ENCODE assay signal across 9 cellular contexts in genomic region chr7:5689716-5690115, GRCh38.
DNase-seq lines count a peak whose midpoint lies in the region; ATAC-seq and TF ChIP-seq lines count a peak whose summit lies in the region.
"Had no signal": no experiment of that assay in that cellular context is flagged by ENCODE, and none has a peak within 500 bp of the region (broad histone marks: within the 10 kb centered on the region; RNA-seq: fewer than 3 reads in every experiment).

No MANE protein-coding gene starts in this region.

- H3K36me3 ChIP-seq in gastroesophageal sphincter (peaks cover 0 to 7% of the 10 kb centered on the region in 2 donors), stomach smooth muscle (ENCODE audit: control insufficient read depth in 2 of 2, insufficient read depth in 2 of 2, low read length in 2 of 2) (peaks cover 0 to 3% of the 10 kb centered on the region in 2 donors)

- peak overlapping the region; percentile 93 to 100 (median 96) for H3K27ac ChIP-seq in gastroesophageal sphincter
- H3K27ac ChIP-seq in stomach smooth muscle (ENCODE audit: low read length), result peak overlapping the region; percentile 100
- H3K27ac ChIP-seq: epithelial cell of prostate had no signal

- H3K27me3 ChIP-seq in gastroesophageal sphincter (no peaks in the 10 kb centered on the region), stomach smooth muscle (ENCODE audit: control insufficient read depth in 1 of 2, insufficient read depth in 2 of 2, low read length in 2 of 2) (no peaks in the 10 kb centered on the region)

- no peak for DNase-seq in activated CD4-positive, alpha-beta memory T cell treated with anti-CD3 and anti-CD28 coated beads for 36 hours
- DNase-seq in activated CD4-positive, alpha-beta memory T cell treated with anti-CD3 and anti-CD28 coated beads, Interleukin-2, amount 10 ng/mL, durations not matched to agents 7 days and 5 days, result no peak
- no peak for DNase-seq in activated T-helper 1 cell treated with anti-CD3 and anti-CD28 coated beads, Interleukin-12 subunit alpha, Interleukin-12 subunit beta, Interleukin-2, Interleukin-4 antibody, amounts not matched to agents 30 ng/mL and 10 ng/mL and 1 ng/mL, durations not matched to agents 14 hours and 24 hours and 36 hours (ENCODE audit: low spot score)
- no peak for DNase-seq in hypothalamus (lab: John Stamatoyannopoulos, UW)
- no peak for DNase-seq in kidney glomerular epithelial cell (lab: John Stamatoyannopoulos, UW)
- no peak for DNase-seq in DMS153 treated with DMSO at 0.1 percent for 48 hours (lab: John Stamatoyannopoulos, UW; ENCODE audit: unreplicated experiment)

- H3K27ac Mint-ChIP-seq in activated CD4-positive, alpha-beta memory T cell treated with anti-CD3 and anti-CD28 coated beads for 36 hours, result peak overlapping the region; percentile 76
- no peak overlapping the region for H3K27ac Mint-ChIP-seq in activated CD4-positive, alpha-beta memory T cell treated with anti-CD3 and anti-CD28 coated beads, Interleukin-2, amount 10 ng/mL, durations not matched to agents 7 days and 5 days
- peak overlapping the region; percentile 83 for H3K27ac Mint-ChIP-seq in activated T-helper 1 cell treated with anti-CD3 and anti-CD28 coated beads, Interleukin-12 subunit alpha, Interleukin-12 subunit beta, Interleukin-2, Interleukin-4 antibody, amounts not matched to agents 30 ng/mL and 10 ng/mL and 1 ng/mL, durations not matched to agents 14 hours and 24 hours and 36 hours

- peaks cover 48% of the 10 kb centered on the region for H3K36me3 Mint-ChIP-seq in activated CD4-positive, alpha-beta memory T cell treated with anti-CD3 and anti-CD28 coated beads for 36 hours
- peaks cover 39% of the 10 kb centered on the region for H3K36me3 Mint-ChIP-seq in activated CD4-positive, alpha-beta memory T cell treated with anti-CD3 and anti-CD28 coated beads, Interleukin-2, amount 10 ng/mL, durations not matched to agents 7 days and 5 days (ENCODE audit: low read depth)
- peaks cover 44% of the 10 kb centered on the region for H3K36me3 Mint-ChIP-seq in activated T-helper 1 cell treated with anti-CD3 and anti-CD28 coated beads, Interleukin-12 subunit alpha, Interleukin-12 subunit beta, Interleukin-2, Interleukin-4 antibody, amounts not matched to agents 30 ng/mL and 10 ng/mL and 1 ng/mL, durations not matched to agents 14 hours and 24 hours and 36 hours (ENCODE audit: low read depth)

- intact Hi-C loops in activated CD4-positive, alpha-beta memory T cell treated with anti-CD3 and anti-CD28 coated beads for 36 hours (cut with micrococcal nuclease), result loop anchor here (1.0 kb wide), 1 partner anchor 12 kb away; no protein-coding TSS in a partner anchor
- intact Hi-C loops in activated T-helper 1 cell treated with anti-CD3 and anti-CD28 coated beads, Interleukin-12 subunit alpha, Interleukin-12 subunit beta, Interleukin-2, Interleukin-4 antibody, amounts not matched to agents 30 ng/mL and 10 ng/mL and 1 ng/mL, durations not matched to agents 14 hours and 24 hours and 36 hours (cut with micrococcal nuclease), result loop anchor here (1.0 kb wide), 2 partner anchors 12 to 47 kb away; no protein-coding TSS in a partner anchor

- H3K4me3 ChIP-seq in gastroesophageal sphincter, result no peak overlapping the region
- H3K4me3 ChIP-seq in stomach smooth muscle (ENCODE audit: low read length in 2 of 2), result no peak overlapping the region

- no peak for TF ChIP-seq CTCF in gastroesophageal sphincter (IDR thresholded peaks at IDR 0.05)

- peak overlapping the region in 1 of 2 donors; percentile 74 for H3K9ac ChIP-seq in stomach smooth muscle (ENCODE audit: low read length in 2 of 2)

- H3K9me3 Mint-ChIP-seq in activated CD4-positive, alpha-beta memory T cell treated with anti-CD3 and anti-CD28 coated beads for 36 hours, result no peaks in the 10 kb centered on the region
- no peaks in the 10 kb centered on the region for H3K9me3 Mint-ChIP-seq in activated CD4-positive, alpha-beta memory T cell treated with anti-CD3 and anti-CD28 coated beads, Interleukin-2, amount 10 ng/mL, durations not matched to agents 7 days and 5 days
- H3K9me3 Mint-ChIP-seq in activated T-helper 1 cell treated with anti-CD3 and anti-CD28 coated beads, Interleukin-12 subunit alpha, Interleukin-12 subunit beta, Interleukin-2, Interleukin-4 antibody, amounts not matched to agents 30 ng/mL and 10 ng/mL and 1 ng/mL, durations not matched to agents 14 hours and 24 hours and 36 hours, result no peaks in the 10 kb centered on the region

- POLR2A ChIA-PET in activated CD4-positive, alpha-beta memory T cell treated with anti-CD3 and anti-CD28 coated beads for 36 hours (lab: Charles Lee), result no interaction called here
- POLR2A ChIA-PET in activated CD4-positive, alpha-beta memory T cell treated with anti-CD3 and anti-CD28 coated beads, Interleukin-2, amount 10 ng/mL, durations not matched to agents 7 days and 5 days (lab: Charles Lee), result interaction anchor here (1.7 kb wide), 1 partner anchor 9 kb away, joined by 8 read pairs; no protein-coding TSS in a partner anchor

- H3K4me3 Mint-ChIP-seq in activated CD4-positive, alpha-beta memory T cell treated with anti-CD3 and anti-CD28 coated beads for 36 hours, result no peak overlapping the region
- H3K4me3 Mint-ChIP-seq in activated CD4-positive, alpha-beta memory T cell treated with anti-CD3 and anti-CD28 coated beads, Interleukin-2, amount 10 ng/mL, durations not matched to agents 7 days and 5 days, result no peak overlapping the region
- H3K4me3 Mint-ChIP-seq in activated T-helper 1 cell treated with anti-CD3 and anti-CD28 coated beads, Interleukin-12 subunit alpha, Interleukin-12 subunit beta, Interleukin-2, Interleukin-4 antibody, amounts not matched to agents 30 ng/mL and 10 ng/mL and 1 ng/mL, durations not matched to agents 14 hours and 24 hours and 36 hours, result peak overlapping the region; percentile 47

- WGBS in gastroesophageal sphincter (ENCODE audit: low coverage in 1 of 2), 2 donors, result 69 to 79% methylated on average over 7 to 10 of the region's 10 CpGs

- TF ChIP-seq POLR2A in gastroesophageal sphincter (IDR thresholded peaks at IDR 0.05), result no peak

- CTCF ChIA-PET in activated CD4-positive, alpha-beta memory T cell treated with anti-CD3 and anti-CD28 coated beads for 36 hours (lab: Charles Lee), result interaction anchor here (0.7 to 2.3 kb wide), 5 partner anchors 9 to 24 kb away, joined by 3 to 11 read pairs (median 6); no protein-coding TSS in a partner anchor
- CTCF ChIA-PET in activated CD4-positive, alpha-beta memory T cell treated with anti-CD3 and anti-CD28 coated beads, Interleukin-2, amount 10 ng/mL, durations not matched to agents 7 days and 5 days (lab: Charles Lee), result interaction anchor here (1.1 kb wide), 1 partner anchor 12 kb away, joined by 3 read pairs; no protein-coding TSS in a partner anchor

- H3K27me3 Mint-ChIP-seq in activated CD4-positive, alpha-beta memory T cell treated with anti-CD3 and anti-CD28 coated beads for 36 hours, result no peaks in the 10 kb centered on the region
- H3K27me3 Mint-ChIP-seq in activated CD4-positive, alpha-beta memory T cell treated with anti-CD3 and anti-CD28 coated beads, Interleukin-2, amount 10 ng/mL, durations not matched to agents 7 days and 5 days, result peaks cover 40% of the 10 kb centered on the region
- peaks cover 25% of the 10 kb centered on the region for H3K27me3 Mint-ChIP-seq in activated T-helper 1 cell treated with anti-CD3 and anti-CD28 coated beads, Interleukin-12 subunit alpha, Interleukin-12 subunit beta, Interleukin-2, Interleukin-4 antibody, amounts not matched to agents 30 ng/mL and 10 ng/mL and 1 ng/mL, durations not matched to agents 14 hours and 24 hours and 36 hours (ENCODE audit: insufficient read depth)

- peaks cover 92% of the 10 kb centered on the region for H3K4me1 Mint-ChIP-seq in activated CD4-positive, alpha-beta memory T cell treated with anti-CD3 and anti-CD28 coated beads for 36 hours (ENCODE audit: low read depth)
- H3K4me1 Mint-ChIP-seq in activated CD4-positive, alpha-beta memory T cell treated with anti-CD3 and anti-CD28 coated beads, Interleukin-2, amount 10 ng/mL, durations not matched to agents 7 days and 5 days, result peaks cover 46% of the 10 kb centered on the region
- H3K4me1 Mint-ChIP-seq in activated T-helper 1 cell treated with anti-CD3 and anti-CD28 coated beads, Interleukin-12 subunit alpha, Interleukin-12 subunit beta, Interleukin-2, Interleukin-4 antibody, amounts not matched to agents 30 ng/mL and 10 ng/mL and 1 ng/mL, durations not matched to agents 14 hours and 24 hours and 36 hours (ENCODE audit: low read depth), result peaks cover 85% of the 10 kb centered on the region

- H3K9me3 ChIP-seq in gastroesophageal sphincter (no peaks in the 10 kb centered on the region), stomach smooth muscle (ENCODE audit: control insufficient read depth in 2 of 2, low read length in 2 of 2) (no peaks in the 10 kb centered on the region)

- TF ChIP-seq EP300 in gastroesophageal sphincter (IDR thresholded peaks at IDR 0.05), result no peak

- peaks cover 41 to 100% (median 59%) of the 10 kb centered on the region in 3 donors for H3K4me1 ChIP-seq in gastroesophageal sphincter
- peaks cover 87% of the 10 kb centered on the region for H3K4me1 ChIP-seq in stomach smooth muscle (ENCODE audit: control insufficient read depth, insufficient read depth, low read length)

- no peak for ATAC-seq in gastroesophageal sphincter
